ENCODE assay signal across 17 cellular contexts in genomic region chr20:47761478-47762047, GRCh38.
"Had no signal": no experiment of that assay in that cellular context is flagged by ENCODE, and none has a peak within 500 bp of the region (broad histone marks: within the 10 kb centered on the region; RNA-seq: fewer than 3 reads in every experiment).

No MANE protein-coding gene starts in this region.

- H3K4me3 ChIP-seq: ascending aorta, gastrocnemius medialis, left ventricle myocardium inferior, ovary, smooth muscle cell, stomach had no signal

- H3K27ac ChIP-seq: ascending aorta, gastrocnemius medialis, left ventricle myocardium inferior, stomach had no signal

- H3K27me3 ChIP-seq: ascending aorta, ovary had no signal

- H3K9me3 ChIP-seq: ascending aorta, gastrocnemius medialis, left ventricle myocardium inferior, ovary, stomach had no signal

- DNase-seq: activated CD4-positive, alpha-beta T cell treated with anti-CD3 and anti-CD28 coated beads, Interleukin-2, amount 10 ng/mL, durations not matched to agents 7 days and 5 days; activated CD8-positive, alpha-beta memory T cell treated with anti-CD3 and anti-CD28 coated beads, Interleukin-2, amount 50 U/mL, for 4 hours; activated CD8-positive, alpha-beta T cell treated with anti-CD3 and anti-CD28 coated beads, Interleukin-2, amount 10 ng/mL, durations not matched to agents 7 days and 5 days; activated effector memory CD4-positive, alpha-beta T cell treated with Interleukin-2 at 50 U/mL for 16 hours; activated naive CD4-positive, alpha-beta T cell treated with anti-CD3 and anti-CD28 coated beads, Interleukin-2, amount 50 U/mL, for 16 hours; activated T-cell treated with anti-CD3 and anti-CD28 coated beads, Interleukin-2, amount 50 U/mL, for 48 hours; effector CD4-positive, alpha-beta T cell; gastrocnemius medialis; head of caudate nucleus; left ventricle myocardium inferior; mammary epithelial cell; ovary; stimulated activated CD4-positive, alpha-beta T cell treated with anti-CD3 and anti-CD28 coated beads, Interleukin-4, amount 100 ng/mL, for 1 hour; stomach; trophoblast cell had no signal

- H3K4me2 ChIP-seq: smooth muscle cell had no signal

- H3K36me3 ChIP-seq: ascending aorta, gastrocnemius medialis, ovary had no signal
